ENCODE assay signal across 8 cellular contexts in genomic region chr1:202501281-202501680, GRCh38.
A peak's percentile ranks its signal among the peaks of the same experiment; 100 is the strongest.
DNase-seq lines count a peak whose midpoint lies in the region; ATAC-seq and TF ChIP-seq lines count a peak whose summit lies in the region.

No MANE protein-coding gene starts in this region.

- H3K9me3 ChIP-seq in vagina, result no peaks in the 10 kb centered on the region

- TF ChIP-seq POLR2A in vagina (IDR thresholded peaks at IDR 0.05), result no peak

- H3K27ac ChIP-seq in VCaP (peak overlapping the region; percentile 10; the same call in 1 of the 2 replicates), vagina (no peak overlapping the region)

- TF ChIP-seq CTCF in VCaP (conservative IDR thresholded peaks at IDR 0.05), result peak; percentile 72
- peak; percentile 23 to 53 (median 37) for TF ChIP-seq CTCF in vagina (IDR thresholded peaks at IDR 0.05)

- H3K27me3 ChIP-seq in vagina, result no peaks in the 10 kb centered on the region

- DNase-seq in D341Med (ENCODE audit: low spot score), result peak; percentile 40
- DNase-seq in HT-29 (ENCODE audit: low spot score), result peak; percentile 69
- peak; percentile 63 for DNase-seq in inferior parietal cortex (ENCODE audit: extremely low spot score)
- DNase-seq in vagina (ENCODE audit: extremely low spot score in 2 of 2), result no peak
- no peak for DNase-seq in NOMO-1 treated with dmso at 0.1 percent for 144 hours (lab: John Stamatoyannopoulos, UW; ENCODE audit: unreplicated experiment)

- peaks cover 0 to 1% of the 10 kb centered on the region in 2 donors for H3K36me3 ChIP-seq in vagina

- intact Hi-C loops in vagina (cut with DNase I), result loop anchor here (10.0 kb wide), 1 partner anchor 74 kb away; no protein-coding TSS in a partner anchor

- no peak for ATAC-seq in HG02623 (IDR thresholded peaks at IDR 0.05; ENCODE audit: unreplicated experiment)
- no peak for ATAC-seq in GM18861 (IDR thresholded peaks at IDR 0.05; ENCODE audit: unreplicated experiment)

- peaks cover 14% of the 10 kb centered on the region for H3K4me1 ChIP-seq in vagina

- no peak overlapping the region for H3K4me3 ChIP-seq in vagina

Comparison
In these comparisons a context has a peak if more than half of its experiments do, and no peak if none do; other contexts are left out.
1. DNase-seq: peak in D341Med (single experiment), HT-29 (single experiment) and inferior parietal cortex (single experiment); none in vagina (0 of 2) and NOMO-1 treated with dmso at 0.1 percent for 144 hours (single experiment).